ENCODE assay signal across 1 cellular context in genomic region chr10:43377393-43377883, GRCh38.
TF ChIP-seq lines count a peak whose summit lies in the region.

No MANE protein-coding gene starts in this region.

TF ChIP-seq in HepG2, 621 proteins besides CTCF, POLR2A, EP300 and RAD21 (continued from another document and continues in another):
- TF ChIP-seq ZBTB8A (CRISPR knock-in tag; IDR thresholded peaks at IDR 0.05; ENCODE audit: borderline replicate concordance, low read depth) (no peak), ZNF547 (CRISPR knock-in tag; IDR thresholded peaks at IDR 0.05) (no peak), ZFP62 (CRISPR knock-in tag; IDR thresholded peaks at IDR 0.05) (no peak), ZNF841 (CRISPR knock-in tag; IDR thresholded peaks at IDR 0.05; ENCODE audit: borderline replicate concordance) (no peak), ZNF432 (CRISPR knock-in tag; IDR thresholded peaks at IDR 0.05; ENCODE audit: borderline replicate concordance) (no peak), ELF3 (CRISPR knock-in tag; IDR thresholded peaks at IDR 0.05) (peak; percentile 22; the same call in 1 of the 2 replicates), ZNF550 (CRISPR knock-in tag; IDR thresholded peaks at IDR 0.05; ENCODE audit: borderline replicate concordance) (no peak), ZNF30 (CRISPR knock-in tag; IDR thresholded peaks at IDR 0.05) (no peak), ZNF777 (CRISPR knock-in tag; IDR thresholded peaks at IDR 0.05) (no peak), KDM4B (CRISPR knock-in tag; IDR thresholded peaks at IDR 0.05) (no peak; the same call in 1 of the 2 replicates), DNMT1 (CRISPR knock-in tag; IDR thresholded peaks at IDR 0.05) (no peak), NPAS2 (CRISPR knock-in tag; IDR thresholded peaks at IDR 0.05; ENCODE audit: borderline replicate concordance) (no peak), HOXA5 (CRISPR knock-in tag; IDR thresholded peaks at IDR 0.05) (no peak), RXRB (CRISPR knock-in tag; IDR thresholded peaks at IDR 0.05; ENCODE audit: borderline replicate concordance) (no peak), FOXM1 (CRISPR knock-in tag; IDR thresholded peaks at IDR 0.05) (no peak), ARNTL (CRISPR knock-in tag; IDR thresholded peaks at IDR 0.05) (no peak), ZNF543 (CRISPR knock-in tag; IDR thresholded peaks at IDR 0.05) (no peak), ZNF205 (CRISPR knock-in tag; IDR thresholded peaks at IDR 0.05) (no peak), SNAPC2 (CRISPR knock-in tag; IDR thresholded peaks at IDR 0.05) (no peak), ELK4 (CRISPR knock-in tag; IDR thresholded peaks at IDR 0.05; ENCODE audit: borderline replicate concordance) (no peak), ZNF704 (CRISPR knock-in tag; IDR thresholded peaks at IDR 0.05; ENCODE audit: borderline replicate concordance) (no peak), ZNF780A (CRISPR knock-in tag; IDR thresholded peaks at IDR 0.05) (no peak), SPEN (CRISPR knock-in tag; IDR thresholded peaks at IDR 0.05; ENCODE audit: low read depth) (peak; percentile 52; the same call in 1 of the 2 replicates), ZNF652 (CRISPR knock-in tag; IDR thresholded peaks at IDR 0.05; ENCODE audit: borderline replicate concordance, low read depth) (no peak), E2F5 (CRISPR knock-in tag; conservative IDR thresholded peaks at IDR 0.05) (no peak), IRX3 (CRISPR knock-in tag; IDR thresholded peaks at IDR 0.05; ENCODE audit: borderline replicate concordance, low read depth) (no peak), ZNF691 (CRISPR knock-in tag; IDR thresholded peaks at IDR 0.05; ENCODE audit: borderline replicate concordance, low read depth) (0 out of 2 replicates have a peak, but pooled peaks have one; percentile 33), CREB1 (IDR thresholded peaks at IDR 0.05) (no peak), CREB1 (CRISPR knock-in tag; IDR thresholded peaks at IDR 0.05) (no peak), NFKB2 (CRISPR knock-in tag; IDR thresholded peaks at IDR 0.05; ENCODE audit: borderline replicate concordance) (no peak), ZNF761 (CRISPR knock-in tag; conservative IDR thresholded peaks at IDR 0.05) (no peak), CC2D1A (CRISPR knock-in tag; IDR thresholded peaks at IDR 0.05) (no peak), MTA3 (CRISPR knock-in tag; IDR thresholded peaks at IDR 0.05) (no peak), ZBTB21 (CRISPR knock-in tag; IDR thresholded peaks at IDR 0.05) (no peak), FOXP1 (IDR thresholded peaks at IDR 0.05) (no peak), FOXP1 (CRISPR knock-in tag; IDR thresholded peaks at IDR 0.05) (no peak), SP2 (CRISPR knock-in tag; IDR thresholded peaks at IDR 0.05) (no peak), KDM3A (CRISPR knock-in tag; IDR thresholded peaks at IDR 0.05; ENCODE audit: low read depth) (no peak), RELA (CRISPR knock-in tag; IDR thresholded peaks at IDR 0.05) (no peak), ZNF276 (CRISPR knock-in tag; IDR thresholded peaks at IDR 0.05; ENCODE audit: low read depth) (no peak), SRF (IDR thresholded peaks at IDR 0.05; ENCODE audit: low read depth, low read length) (no peak), XRCC5 (optimal IDR thresholded peaks at IDR 0.05; ENCODE audit: low read length) (peak; percentile 52), KLF13 (CRISPR knock-in tag; IDR thresholded peaks at IDR 0.05) (no peak), RFX3 (CRISPR knock-in tag; IDR thresholded peaks at IDR 0.05) (no peak), TEAD3 (CRISPR knock-in tag; optimal IDR thresholded peaks at IDR 0.05; ENCODE audit: borderline replicate concordance) (peak; percentile 99), ZNF33A (CRISPR knock-in tag; IDR thresholded peaks at IDR 0.05; ENCODE audit: borderline replicate concordance) (no peak), ZSCAN20 (CRISPR knock-in tag; IDR thresholded peaks at IDR 0.05; ENCODE audit: borderline replicate concordance) (no peak), ZNF564 (CRISPR knock-in tag; IDR thresholded peaks at IDR 0.05) (no peak), SNAI1 (CRISPR knock-in tag; IDR thresholded peaks at IDR 0.05; ENCODE audit: borderline replicate concordance) (no peak), KLF9 (CRISPR knock-in tag; IDR thresholded peaks at IDR 0.05; ENCODE audit: low read depth) (no peak), SAP130 (CRISPR knock-in tag; IDR thresholded peaks at IDR 0.05; ENCODE audit: low read depth) (peak; percentile 39; the same call in 1 of the 2 replicates), GTF2F1 (IDR thresholded peaks at IDR 0.05; ENCODE audit: low read length) (no peak), ZNF234 (CRISPR knock-in tag; conservative IDR thresholded peaks at IDR 0.05) (no peak)
- TF ChIP-seq, protein P1, sequence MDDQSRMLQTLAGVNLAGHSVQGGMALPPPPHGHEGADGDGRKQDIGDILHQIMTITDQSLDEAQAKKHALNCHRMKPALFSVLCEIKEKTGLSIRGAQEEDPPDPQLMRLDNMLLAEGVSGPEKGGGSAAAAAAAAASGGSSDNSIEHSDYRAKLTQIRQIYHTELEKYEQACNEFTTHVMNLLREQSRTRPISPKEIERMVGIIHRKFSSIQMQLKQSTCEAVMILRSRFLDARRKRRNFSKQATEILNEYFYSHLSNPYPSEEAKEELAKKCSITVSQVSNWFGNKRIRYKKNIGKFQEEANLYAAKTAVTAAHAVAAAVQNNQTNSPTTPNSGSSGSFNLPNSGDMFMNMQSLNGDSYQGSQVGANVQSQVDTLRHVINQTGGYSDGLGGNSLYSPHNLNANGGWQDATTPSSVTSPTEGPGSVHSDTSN (CRISPR knock-in tag; IDR thresholded peaks at IDR 0.05; ENCODE audit: borderline replicate concordance), result no peak
- TF ChIP-seq, protein P2, sequence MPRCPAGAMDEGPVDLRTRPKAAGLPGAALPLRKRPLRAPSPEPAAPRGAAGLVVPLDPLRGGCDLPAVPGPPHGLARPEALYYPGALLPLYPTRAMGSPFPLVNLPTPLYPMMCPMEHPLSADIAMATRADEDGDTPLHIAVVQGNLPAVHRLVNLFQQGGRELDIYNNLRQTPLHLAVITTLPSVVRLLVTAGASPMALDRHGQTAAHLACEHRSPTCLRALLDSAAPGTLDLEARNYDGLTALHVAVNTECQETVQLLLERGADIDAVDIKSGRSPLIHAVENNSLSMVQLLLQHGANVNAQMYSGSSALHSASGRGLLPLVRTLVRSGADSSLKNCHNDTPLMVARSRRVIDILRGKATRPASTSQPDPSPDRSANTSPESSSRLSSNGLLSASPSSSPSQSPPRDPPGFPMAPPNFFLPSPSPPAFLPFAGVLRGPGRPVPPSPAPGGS (CRISPR knock-in tag; IDR thresholded peaks at IDR 0.05), result no peak
- TF ChIP-seq, protein P3, sequence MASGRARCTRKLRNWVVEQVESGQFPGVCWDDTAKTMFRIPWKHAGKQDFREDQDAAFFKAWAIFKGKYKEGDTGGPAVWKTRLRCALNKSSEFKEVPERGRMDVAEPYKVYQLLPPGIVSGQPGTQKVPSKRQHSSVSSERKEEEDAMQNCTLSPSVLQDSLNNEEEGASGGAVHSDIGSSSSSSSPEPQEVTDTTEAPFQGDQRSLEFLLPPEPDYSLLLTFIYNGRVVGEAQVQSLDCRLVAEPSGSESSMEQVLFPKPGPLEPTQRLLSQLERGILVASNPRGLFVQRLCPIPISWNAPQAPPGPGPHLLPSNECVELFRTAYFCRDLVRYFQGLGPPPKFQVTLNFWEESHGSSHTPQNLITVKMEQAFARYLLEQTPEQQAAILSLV (CRISPR knock-in tag; IDR thresholded peaks at IDR 0.05; ENCODE audit: borderline replicate concordance), result 0 out of 2 replicates have a peak, but pooled peaks have one; percentile 46
- TF ChIP-seq, protein P4, sequence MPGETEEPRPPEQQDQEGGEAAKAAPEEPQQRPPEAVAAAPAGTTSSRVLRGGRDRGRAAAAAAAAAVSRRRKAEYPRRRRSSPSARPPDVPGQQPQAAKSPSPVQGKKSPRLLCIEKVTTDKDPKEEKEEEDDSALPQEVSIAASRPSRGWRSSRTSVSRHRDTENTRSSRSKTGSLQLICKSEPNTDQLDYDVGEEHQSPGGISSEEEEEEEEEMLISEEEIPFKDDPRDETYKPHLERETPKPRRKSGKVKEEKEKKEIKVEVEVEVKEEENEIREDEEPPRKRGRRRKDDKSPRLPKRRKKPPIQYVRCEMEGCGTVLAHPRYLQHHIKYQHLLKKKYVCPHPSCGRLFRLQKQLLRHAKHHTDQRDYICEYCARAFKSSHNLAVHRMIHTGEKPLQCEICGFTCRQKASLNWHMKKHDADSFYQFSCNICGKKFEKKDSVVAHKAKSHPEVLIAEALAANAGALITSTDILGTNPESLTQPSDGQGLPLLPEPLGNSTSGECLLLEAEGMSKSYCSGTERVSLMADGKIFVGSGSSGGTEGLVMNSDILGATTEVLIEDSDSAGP (CRISPR knock-in tag; IDR thresholded peaks at IDR 0.05; ENCODE audit: borderline replicate concordance), result peak; percentile 58
- TF ChIP-seq, protein P5, sequence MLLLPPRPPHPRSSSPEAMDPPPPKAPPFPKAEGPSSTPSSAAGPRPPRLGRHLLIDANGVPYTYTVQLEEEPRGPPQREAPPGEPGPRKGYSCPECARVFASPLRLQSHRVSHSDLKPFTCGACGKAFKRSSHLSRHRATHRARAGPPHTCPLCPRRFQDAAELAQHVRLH (CRISPR knock-in tag; IDR thresholded peaks at IDR 0.05; ENCODE audit: borderline replicate concordance, low read depth), result peak; percentile 45; the same call in 1 of the 2 replicates
